ENCODE assay signal across 9 cellular contexts in the genomic region with DNA sequence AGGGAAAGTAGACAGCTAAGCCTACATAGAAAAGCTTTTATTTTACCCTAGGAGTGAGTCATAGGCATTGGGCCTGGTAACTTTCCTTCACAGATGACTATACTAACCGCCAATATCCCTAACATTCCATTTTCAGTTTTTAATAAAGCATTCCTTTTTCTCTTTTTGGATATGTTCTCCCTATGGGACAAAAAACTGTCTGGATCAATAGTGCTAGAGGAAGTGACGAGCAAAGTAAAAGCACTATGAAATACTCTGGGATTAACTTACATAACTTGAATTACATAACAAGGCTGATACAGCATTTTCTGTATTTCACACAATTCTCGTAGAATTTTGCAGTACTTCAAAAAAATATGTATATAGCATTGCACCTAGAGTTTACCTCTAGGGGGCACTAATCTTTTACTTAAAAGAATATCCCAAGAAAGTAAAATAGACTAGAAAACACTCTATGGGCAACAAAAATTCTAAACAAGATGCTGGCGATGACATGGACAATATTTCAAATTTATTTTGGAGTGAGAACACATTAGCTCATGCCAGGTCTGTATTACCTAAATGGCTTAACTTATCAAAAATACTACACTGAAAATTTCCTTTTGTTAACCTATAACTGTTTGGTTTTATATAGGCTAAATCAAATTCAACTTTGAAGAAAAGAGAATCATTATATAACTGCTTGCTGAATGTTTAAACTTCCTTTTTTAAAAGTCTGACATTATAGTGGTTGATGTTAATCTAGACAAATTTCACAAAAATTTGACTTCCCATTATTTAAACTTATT.
DNase-seq lines count a peak whose midpoint lies in the region; ATAC-seq and TF ChIP-seq lines count a peak whose summit lies in the region.
"Had no signal": no experiment of that assay in that cellular context is flagged by ENCODE, and none has a peak within 500 bp of the region (broad histone marks: within the 10 kb centered on the region; RNA-seq: fewer than 3 reads in every experiment).

No MANE protein-coding gene starts in this region.

- BruUV-seq in PC-9 (replicated peaks; lab: Mats Ljungman, UMichigan), result no TSS peak

- H3K27me3 ChIP-seq in HL-60 (ENCODE audit: insufficient read depth, poor library complexity, severe bottlenecking) (no peaks in the 10 kb centered on the region), PC-9 (ENCODE audit: insufficient read depth, low read depth) (no peaks in the 10 kb centered on the region), endodermal cell (ENCODE audit: control insufficient read depth, insufficient read depth, low read length, poor library complexity, severe bottlenecking) (no peaks in the 10 kb centered on the region)
- H3K27me3 ChIP-seq: neutrophil had no signal

- H3K9me3 ChIP-seq in PC-9 (ENCODE audit: insufficient read depth, low read depth), result no peaks in the 10 kb centered on the region
- no peaks in the 10 kb centered on the region for H3K9me3 ChIP-seq in endodermal cell (ENCODE audit: control insufficient read depth, low read length)
- H3K9me3 ChIP-seq: neutrophil had no signal

- H3K27ac ChIP-seq in HL-60 (replicated peaks), result peak overlapping the region; percentile 32
- peak overlapping the region; percentile 21 for H3K27ac ChIP-seq in PC-9
- no peak overlapping the region for H3K27ac ChIP-seq in endodermal cell (ENCODE audit: low read depth, low read length)
- H3K27ac ChIP-seq: neutrophil had no signal

- ATAC-seq in HG03159 (IDR thresholded peaks at IDR 0.05; ENCODE audit: unreplicated experiment) (no peak), GM18498 (IDR thresholded peaks at IDR 0.05; ENCODE audit: unreplicated experiment) (no peak)

- DNase-seq in DMS 273 treated with DMSO at 0.1 percent for 48 hours (lab: John Stamatoyannopoulos, UW), result peak; percentile 43
- peak; percentile 24 to 61 for DNase-seq in HL-60 (ENCODE audit: low read depth in 1 of 2, low spot score in 1 of 2)
- peak in 1 of 2 experiments; percentile 56 for DNase-seq in PC-9
- no peak for DNase-seq in endodermal cell
- DNase-seq in myocyte (ENCODE audit: low read depth), result peak; percentile 60
- DNase-seq in NCI-H1048 (lab: John Stamatoyannopoulos, UW), result no peak

- H3K79me2 ChIP-seq in PC-9 (ENCODE audit: low read depth), result peaks cover 58% of the 10 kb centered on the region

- POLR2A ChIA-PET in PC-9 (lab: Charles Lee; ENCODE audit: unreplicated experiment), result interaction anchor here (0.7 kb wide), 1 partner anchor 20 kb away, joined by 8 read pairs; no protein-coding TSS in a partner anchor

- 0 out of 2 replicates have a peak overlapping the region, but pooled peaks have one; percentile 11 for H3K4me2 ChIP-seq in PC-9

- H4K20me1 ChIP-seq in PC-9 (ENCODE audit: insufficient read depth), result no peaks in the 10 kb centered on the region

- H3K36me3 ChIP-seq in PC-9 (ENCODE audit: low read depth) (no peaks in the 10 kb centered on the region), endodermal cell (ENCODE audit: control insufficient read depth, insufficient read depth, low read length) (no peaks in the 10 kb centered on the region)
- H3K36me3 ChIP-seq: neutrophil had no signal

- no peak overlapping the region for H3K4me3 Mint-ChIP-seq in endodermal cell

- H3F3A ChIP-seq in PC-9 (ENCODE audit: insufficient read depth, low read depth), result peaks cover 23% of the 10 kb centered on the region

- H3K4me3 ChIP-seq in HL-60 (replicated peaks; ENCODE audit: insufficient read depth, low read length) (no peak overlapping the region), PC-9 (no peak overlapping the region), endodermal cell (ENCODE audit: low read length) (no peak overlapping the region)

- no peaks in the 10 kb centered on the region for H3K9me2 ChIP-seq in PC-9 (ENCODE audit: insufficient read depth)

- H2AFZ ChIP-seq in PC-9, result no peak overlapping the region

- H3K36me3 Mint-ChIP-seq in endodermal cell (ENCODE audit: low read depth), result peaks cover 3% of the 10 kb centered on the region

- TF ChIP-seq CTCF in HL-60 (IDR thresholded peaks at IDR 0.05; ENCODE audit: insufficient read depth, low read length), result peak; percentile 22
- TF ChIP-seq CTCF in PC-9 (conservative IDR thresholded peaks at IDR 0.05), result peak; percentile 75
- peak; percentile 84 for TF ChIP-seq CTCF in endodermal cell (conservative IDR thresholded peaks at IDR 0.05)

- no peaks in the 10 kb centered on the region for H3K27me3 Mint-ChIP-seq in endodermal cell (ENCODE audit: insufficient read depth)

- intact Hi-C loops in PC-9 (cut with micrococcal nuclease; ENCODE audit: unreplicated experiment), result no loop called here

- CTCF ChIA-PET in PC-9 (lab: Charles Lee), result interaction anchor here (0.6 to 0.8 kb wide), 3 partner anchors 51 to 143 kb away, joined by 3 read pairs; no protein-coding TSS in a partner anchor

- H3K4me1 Mint-ChIP-seq in endodermal cell, result peaks cover 23% of the 10 kb centered on the region

- H3K4me1 ChIP-seq in PC-9 (replicated peaks; ENCODE audit: insufficient read depth) (peaks cover 25% of the 10 kb centered on the region), endodermal cell (ENCODE audit: control insufficient read depth, insufficient read depth, low read length) (peaks cover 4% of the 10 kb centered on the region)

- H3K9ac ChIP-seq in endodermal cell (ENCODE audit: extremely low read depth, low read length, poor library complexity, severe bottlenecking), result no peak overlapping the region

- H3K27ac Mint-ChIP-seq in endodermal cell, result no peak overlapping the region

- H3K9me3 Mint-ChIP-seq in endodermal cell, result no peaks in the 10 kb centered on the region

- 82% methylated on average over 4 of the region's 4 CpGs for WGBS in endodermal cell (ENCODE audit: insufficient coverage in 1 of 2, insufficient read length in 1 of 2), 2 experiments

Comparison
In these comparisons a context has a peak if more than half of its experiments do, and no peak if none do; other contexts are left out.
1. DNase-seq: peak in DMS 273 treated with DMSO at 0.1 percent for 48 hours (single experiment), HL-60 (2 of 2) and myocyte (single experiment); none in endodermal cell (single experiment) and NCI-H1048 (single experiment).
2. CTCF ChIP-seq: peak in every context shown above with its lines; median percentile 84 in endodermal cell; 75 in PC-9; 22 in HL-60.